9 cellular contexts compared by ENCODE assay signal in the genomic region with DNA sequence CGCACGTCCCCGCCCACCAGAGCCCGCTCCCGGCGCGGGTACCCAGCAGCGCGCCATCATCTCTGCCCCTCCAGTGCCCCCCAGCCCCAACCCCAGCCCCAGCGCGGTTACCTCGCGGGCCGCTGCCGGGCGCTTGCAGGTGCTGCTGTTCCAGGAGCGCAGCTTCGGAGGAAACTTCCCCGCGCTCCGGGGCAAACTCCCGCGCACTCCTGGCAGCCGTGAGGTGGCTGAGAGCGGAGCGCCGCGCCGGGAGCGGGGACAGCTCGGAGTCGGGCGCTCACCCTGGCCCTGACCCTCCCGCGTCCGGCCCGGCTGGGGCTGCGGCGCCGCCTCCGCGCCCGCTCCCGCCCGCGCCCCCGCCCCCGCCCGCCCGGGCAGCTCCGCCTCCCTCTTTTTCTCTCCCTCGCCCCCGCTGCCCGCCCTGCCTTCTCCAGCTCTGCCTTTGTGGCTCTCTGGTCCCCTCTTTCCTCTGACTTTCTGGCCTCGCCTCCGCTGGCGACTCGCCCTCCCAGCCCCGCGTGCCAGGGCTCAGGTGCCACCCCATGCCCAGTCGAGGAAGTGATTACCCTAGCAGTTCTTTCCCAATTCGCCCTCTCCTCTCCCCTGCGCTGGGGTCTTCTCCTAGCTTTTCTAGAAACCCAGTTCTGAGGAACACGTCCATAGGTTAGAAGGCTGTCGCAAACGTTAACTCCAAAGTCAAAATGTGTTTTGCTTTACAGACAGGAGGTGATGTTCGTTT. TPM values are rescaled to one million over a fixed set of nuclear protein-coding genes. Genes with fewer than 3 reads are reported as not detected.
DNase-seq lines count a peak whose midpoint lies in the region; ATAC-seq, FAIRE-seq and TF ChIP-seq lines count a peak whose summit lies in the region.
"Had no signal": no experiment of that assay in that cellular context is flagged by ENCODE, and none has a peak within 500 bp of the region (broad histone marks: within the 10 kb centered on the region; RNA-seq: fewer than 3 reads in every experiment).

A gene with protein sequence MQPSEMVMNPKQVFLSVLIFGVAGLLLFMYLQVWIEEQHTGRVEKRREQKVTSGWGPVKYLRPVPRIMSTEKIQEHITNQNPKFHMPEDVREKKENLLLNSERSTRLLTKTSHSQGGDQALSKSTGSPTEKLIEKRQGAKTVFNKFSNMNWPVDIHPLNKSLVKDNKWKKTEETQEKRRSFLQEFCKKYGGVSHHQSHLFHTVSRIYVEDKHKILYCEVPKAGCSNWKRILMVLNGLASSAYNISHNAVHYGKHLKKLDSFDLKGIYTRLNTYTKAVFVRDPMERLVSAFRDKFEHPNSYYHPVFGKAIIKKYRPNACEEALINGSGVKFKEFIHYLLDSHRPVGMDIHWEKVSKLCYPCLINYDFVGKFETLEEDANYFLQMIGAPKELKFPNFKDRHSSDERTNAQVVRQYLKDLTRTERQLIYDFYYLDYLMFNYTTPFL (minus strand): TSS at position 284 of the 739 bp plus-strand sequence. CDS start 42,499 bp downstream, outside the sequence.

- no peak for ATAC-seq in HG03521 (IDR thresholded peaks at IDR 0.05; ENCODE audit: unreplicated experiment)
- ATAC-seq in GM19452 (IDR thresholded peaks at IDR 0.05; ENCODE audit: unreplicated experiment) = no peak

- peak within 1 kb of the TSS; percentile 58 for H3K4me2 ChIP-seq in keratinocyte (ENCODE audit: control insufficient read depth, extremely low read depth, insufficient read depth, low read depth, low read length)

- no peak for FAIRE-seq in keratinocyte (lab: Jason Lieb, UNC)

- H3K9me3 ChIP-seq in keratinocyte (ENCODE audit: control insufficient read depth, low read depth, low read length) = no peaks in the 10 kb centered on the region
- H3K9me3 ChIP-seq in suprapubic skin = no peaks in the 10 kb centered on the region

- no peak for TF ChIP-seq EP300 in suprapubic skin (IDR thresholded peaks at IDR 0.05)

- DNase-seq in M059J (ENCODE audit: low read depth) (peak; percentile 1), astrocyte of the hippocampus (ENCODE audit: low read depth, low spot score) (peak; percentile 16), keratinocyte (ENCODE audit: low read depth, low spot score) (no peak), suprapubic skin (ENCODE audit: low spot score in 2 of 2) (no peak), NCI-H187 treated with DMSO at 0.1 percent for 48 hours (lab: John Stamatoyannopoulos, UW) (no peak)
- no peak for DNase-seq in central memory CD4-positive, alpha-beta T cell
- DNase-seq: activated CD8-positive, alpha-beta memory T cell treated with anti-CD3 and anti-CD28 coated beads for 24 hours had no signal

- dilution Hi-C loops in keratinocyte (cut with MboI; ENCODE audit: extremely low pct_ligation_motif_present, low sequenced_read_pairs) = no loop called here

- no peak within 1 kb of the TSS for H3K9ac ChIP-seq in keratinocyte (ENCODE audit: control insufficient read depth, extremely low read depth, insufficient read depth, low read length)

- TF ChIP-seq CTCF in keratinocyte (optimal IDR thresholded peaks at IDR 0.05 in 1 of 3, IDR thresholded peaks at IDR 0.05 in 1 of 3, conservative IDR thresholded peaks at IDR 0.05 in 1 of 3; ENCODE audit: extremely low read depth in 1 of 3, insufficient read depth in 2 of 3, low read length in 3 of 3) (peak in 1 of 3 experiments; percentile 15), suprapubic skin (IDR thresholded peaks at IDR 0.05) (no peak)

- no peaks in the 10 kb centered on the region for H3K79me2 ChIP-seq in keratinocyte (ENCODE audit: control insufficient read depth, insufficient read depth, low read length)

- H3K36me3 ChIP-seq in keratinocyte (ENCODE audit: control insufficient read depth in 2 of 2, extremely low read depth in 1 of 2, insufficient read depth in 2 of 2, low read length in 2 of 2) = no peaks in the 10 kb centered on the region
- H3K36me3 ChIP-seq in suprapubic skin = no peaks in the 10 kb centered on the region

- peak within 1 kb of the TSS; percentile 28 for H2AFZ ChIP-seq in keratinocyte (ENCODE audit: control insufficient read depth, low read length)

- H3K4me3 ChIP-seq in keratinocyte (ENCODE audit: control insufficient read depth in 2 of 3, extremely low read depth in 1 of 3, insufficient read depth in 2 of 3, low read depth in 1 of 3, low read length in 3 of 3) (peak within 1 kb of the TSS; percentile 12 to 45 (median 31)), suprapubic skin (peak within 1 kb of the TSS; percentile 50)

- no peaks in the 10 kb centered on the region for H4K20me1 ChIP-seq in keratinocyte (ENCODE audit: control insufficient read depth, extremely low read depth, insufficient read depth, low read length)

- peaks cover 4% of the 10 kb centered on the region for H3K4me1 ChIP-seq in keratinocyte (ENCODE audit: control insufficient read depth, extremely low read depth, insufficient read depth, low read length)
- H3K4me1 ChIP-seq in suprapubic skin = peaks cover 11% of the 10 kb centered on the region

- no peaks in the 10 kb centered on the region for H3K9me1 ChIP-seq in keratinocyte (ENCODE audit: control insufficient read depth, extremely low read depth, insufficient read depth, low read length)

- H3K27ac ChIP-seq in keratinocyte (ENCODE audit: control insufficient read depth, insufficient read depth, low read length) (no peak within 1 kb of the TSS), suprapubic skin (no peak within 1 kb of the TSS)

- WGBS in suprapubic skin = 8% methylated on average over 29 of the region's 67 CpGs

- TF ChIP-seq POLR2A in suprapubic skin (IDR thresholded peaks at IDR 0.05) = no peak

- peaks cover 18% of the 10 kb centered on the region for H3K27me3 ChIP-seq in keratinocyte (ENCODE audit: control insufficient read depth, extremely low read depth, insufficient read depth, low read length)
- H3K27me3 ChIP-seq in suprapubic skin = peaks cover 19% of the 10 kb centered on the region

RNA-seq across cellular contexts. Expression of the gene that starts here (rescaled TPM):
- total RNA-seq in M059J (2014; rRNA removed; shearing (Covaris generic)) = not detected in 2 replicates
- polyA plus RNA-seq in keratinocyte = under 0.01 to 0.07 TPM (median 0.03 TPM) in 3 replicates
- not detected for polyA plus RNA-seq in keratinocyte (2011; ENCODE audit: low read depth)
- 0.03 and 0.07 TPM in 2 replicates for polyA plus RNA-seq in keratinocyte (2011; cell fraction: cytosol; rRNA removed)
- polyA plus RNA-seq in keratinocyte (2011; cell fraction: nucleus; rRNA removed) = 0.04 and 0.05 TPM in 2 replicates
- 0.03 TPM in 1 of 2 replicates, not detected in the other for polyA plus RNA-seq in keratinocyte (2012; ENCODE audit: low replicate concordance)
- polyA minus RNA-seq in keratinocyte = 0.10 TPM in 1 of 3 replicates, not detected in the others
- not detected for polyA minus RNA-seq in keratinocyte (2011; cell fraction: cytosol; rRNA and poly(A)+ RNA removed)
- polyA minus RNA-seq in keratinocyte (2011; cell fraction: nucleus; rRNA and poly(A)+ RNA removed) = not detected in 2 replicates
- total RNA-seq in suprapubic skin = 1 to 10 TPM in 1 of 4 donors, under 1 TPM in 3; 0.08 to 2.0 (median 0.33) TPM

Comparison
In these comparisons a context has a peak if more than half of its experiments do, and no peak if none do; other contexts are left out.
1. Peak in DNase-seq in M059J; RNA of the gene not detected or under 1 TPM.